2 cellular contexts compared by ENCODE assay signal in genomic region chr4:139557506-139558110, GRCh38.
TF ChIP-seq lines count a peak whose summit lies in the region.

No MANE protein-coding gene starts in this region.

TF ChIP-seq in K562, 482 proteins besides CTCF, POLR2A, EP300 and RAD21:
- TF ChIP-seq CEBPG (CRISPR knock-in tag; IDR thresholded peaks at IDR 0.05) (no peak), CEBPG (tag; conservative IDR thresholded peaks at IDR 0.05 in 1 of 2, IDR thresholded peaks at IDR 0.05 in 1 of 2) (0 out of 4 replicates have a peak, but pooled peaks of 1 of the 2 experiments have one; percentile 22), CCAR2 (IDR thresholded peaks at IDR 0.05; ENCODE audit: low read depth, low read length) (no peak), YY1 (IDR thresholded peaks at IDR 0.05; ENCODE audit: borderline replicate concordance in 1 of 3, control insufficient read depth in 1 of 3, extremely low read depth in 1 of 3, insufficient read depth in 3 of 3, insufficient read length in 1 of 3, insufficient replicate concordance in 2 of 3, low read depth in 1 of 3, low read length in 2 of 3) (no peak), ETV5 (CRISPR knock-in tag; IDR thresholded peaks at IDR 0.05; ENCODE audit: low read depth) (no peak)
- TF ChIP-seq, protein P1, sequence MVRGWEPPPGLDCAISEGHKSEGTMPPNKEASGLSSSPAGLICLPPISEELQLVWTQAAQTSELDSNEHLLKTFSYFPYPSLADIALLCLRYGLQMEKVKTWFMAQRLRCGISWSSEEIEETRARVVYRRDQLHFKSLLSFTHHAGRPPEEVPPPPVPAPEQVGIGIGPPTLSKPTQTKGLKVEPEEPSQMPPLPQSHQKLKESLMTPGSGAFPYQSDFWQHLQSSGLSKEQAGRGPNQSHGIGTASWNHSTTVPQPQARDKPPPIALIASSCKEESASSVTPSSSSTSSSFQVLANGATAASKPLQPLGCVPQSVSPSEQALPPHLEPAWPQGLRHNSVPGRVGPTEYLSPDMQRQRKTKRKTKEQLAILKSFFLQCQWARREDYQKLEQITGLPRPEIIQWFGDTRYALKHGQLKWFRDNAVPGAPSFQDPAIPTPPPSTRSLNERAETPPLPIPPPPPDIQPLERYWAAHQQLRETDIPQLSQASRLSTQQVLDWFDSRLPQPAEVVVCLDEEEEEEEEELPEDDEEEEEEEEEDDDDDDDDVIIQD (CRISPR knock-in tag; IDR thresholded peaks at IDR 0.05), result no peak

TF ChIP-seq in HEK293T, 16 proteins besides CTCF, POLR2A, EP300 and RAD21 (continued from another document):
- TF ChIP-seq PKNOX1 (IDR thresholded peaks at IDR 0.05), result no peak
- no peak for TF ChIP-seq ZNF384 (IDR thresholded peaks at IDR 0.05)
- TF ChIP-seq SUZ12 (IDR thresholded peaks at IDR 0.05), result no peak
- no peak for TF ChIP-seq ELF4 (IDR thresholded peaks at IDR 0.05)
- TF ChIP-seq FOXK2 (IDR thresholded peaks at IDR 0.05), result no peak
- TF ChIP-seq L3MBTL2 (conservative IDR thresholded peaks at IDR 0.05), result no peak
